Comparison of ENCODE assay signal across 23 cellular contexts in the genomic region with DNA sequence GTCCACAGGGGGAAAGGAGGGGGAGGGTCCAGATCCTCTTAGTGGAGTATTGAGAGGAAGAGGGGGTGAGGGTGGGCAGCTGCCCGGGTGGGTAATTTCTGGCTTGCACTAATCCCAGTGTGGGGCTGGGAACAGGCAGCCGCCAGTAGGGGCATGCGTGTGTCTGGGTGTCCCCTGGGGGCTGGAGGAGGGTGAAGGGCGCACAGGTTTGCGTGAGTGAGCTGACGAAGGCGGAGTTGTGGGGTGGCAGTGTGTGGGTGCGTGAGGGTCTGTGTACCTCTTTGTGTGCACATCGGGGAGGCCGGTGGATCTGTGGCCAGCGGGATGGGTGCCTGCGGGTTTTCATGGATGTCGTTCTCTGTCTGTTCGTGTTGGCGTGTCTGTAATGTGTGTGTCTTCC.
"Had no signal": no experiment of that assay in that cellular context is flagged by ENCODE, and none has a peak within 500 bp of the region (broad histone marks: within the 10 kb centered on the region; RNA-seq: fewer than 3 reads in every experiment).

No MANE protein-coding gene starts in this region.

- H3K4me3 Mint-ChIP-seq: activated CD4-positive, alpha-beta memory T cell treated with anti-CD3 and anti-CD28 coated beads for 36 hours; activated CD4-positive, alpha-beta T cell treated with anti-CD3 and anti-CD28 coated beads, Interleukin-2, amount 10 ng/mL, durations not matched to agents 7 days and 5 days; activated naive CD4-positive, alpha-beta T cell treated with anti-CD3 and anti-CD28 coated beads for 36 hours; activated naive CD8-positive, alpha-beta T cell; activated T-cell treated with anti-CD3 and anti-CD28 coated beads, Interleukin-2, amount 50 U/mL, for 4 hours; activated T-helper 17 cell treated with anti-CD3 and anti-CD28 coated beads, Interleukin-2, amount 50 U/mL, for 72 hours; T-cell had no signal

- DNase-seq: activated CD4-positive, alpha-beta memory T cell treated with anti-CD3 and anti-CD28 coated beads for 36 hours; activated CD4-positive, alpha-beta T cell treated with anti-CD3 and anti-CD28 coated beads, Interleukin-2, amount 10 ng/mL, durations not matched to agents 7 days and 5 days; activated CD4-positive, CD25-positive, alpha-beta regulatory T cell; activated CD8-positive, alpha-beta memory T cell treated with anti-CD3 and anti-CD28 coated beads for 24 hours; activated gamma-delta T cell; activated naive CD4-positive, alpha-beta T cell treated with anti-CD3 and anti-CD28 coated beads for 36 hours; activated T-cell treated with anti-CD3 and anti-CD28 coated beads, Interleukin-2, amount 50 U/mL, for 4 hours; amygdala; brain microvascular endothelial cell; MG63; MV-4-11; NCI-H1092 treated with DMSO at 0.1 percent for 48 hours; NCI-H1436; NCI-H1694 treated with DMSO at 0.1 percent for 48 hours; NCI-H2029 treated with DMSO at 0.1 percent for 48 hours; NCI-H345; NCI-H510A; SIG-M5; T-cell; T-helper 2 cell; T1000 had no signal

- H3K4me1 Mint-ChIP-seq: activated CD4-positive, alpha-beta T cell treated with anti-CD3 and anti-CD28 coated beads, Interleukin-2, amount 10 ng/mL, durations not matched to agents 7 days and 5 days; activated T-helper 17 cell treated with anti-CD3 and anti-CD28 coated beads, Interleukin-2, amount 50 U/mL, for 72 hours had no signal

- H3K27ac Mint-ChIP-seq: activated CD4-positive, alpha-beta memory T cell treated with anti-CD3 and anti-CD28 coated beads for 36 hours; activated CD4-positive, alpha-beta T cell treated with anti-CD3 and anti-CD28 coated beads, Interleukin-2, amount 10 ng/mL, durations not matched to agents 7 days and 5 days; activated naive CD4-positive, alpha-beta T cell treated with anti-CD3 and anti-CD28 coated beads for 36 hours; activated naive CD8-positive, alpha-beta T cell; activated T-helper 17 cell treated with anti-CD3 and anti-CD28 coated beads, Interleukin-2, amount 50 U/mL, for 72 hours; T-cell had no signal

- ATAC-seq: activated T-cell treated with anti-CD3 and anti-CD28 coated beads, Interleukin-2, amount 50 U/mL, for 4 hours; activated T-helper 17 cell treated with anti-CD3 and anti-CD28 coated beads, Interleukin-2, amount 50 U/mL, for 72 hours; T-cell had no signal

- H3K9me3 Mint-ChIP-seq: activated CD4-positive, alpha-beta memory T cell treated with anti-CD3 and anti-CD28 coated beads for 36 hours; activated CD4-positive, alpha-beta T cell treated with anti-CD3 and anti-CD28 coated beads, Interleukin-2, amount 10 ng/mL, durations not matched to agents 7 days and 5 days; activated naive CD4-positive, alpha-beta T cell treated with anti-CD3 and anti-CD28 coated beads for 36 hours; activated T-cell treated with anti-CD3 and anti-CD28 coated beads, Interleukin-2, amount 50 U/mL, for 4 hours; activated T-helper 17 cell treated with anti-CD3 and anti-CD28 coated beads, Interleukin-2, amount 50 U/mL, for 72 hours; T-cell had no signal

- H3K36me3 Mint-ChIP-seq: activated CD4-positive, alpha-beta memory T cell treated with anti-CD3 and anti-CD28 coated beads for 36 hours; activated naive CD8-positive, alpha-beta T cell; T-cell had no signal
